In the genomic region with DNA sequence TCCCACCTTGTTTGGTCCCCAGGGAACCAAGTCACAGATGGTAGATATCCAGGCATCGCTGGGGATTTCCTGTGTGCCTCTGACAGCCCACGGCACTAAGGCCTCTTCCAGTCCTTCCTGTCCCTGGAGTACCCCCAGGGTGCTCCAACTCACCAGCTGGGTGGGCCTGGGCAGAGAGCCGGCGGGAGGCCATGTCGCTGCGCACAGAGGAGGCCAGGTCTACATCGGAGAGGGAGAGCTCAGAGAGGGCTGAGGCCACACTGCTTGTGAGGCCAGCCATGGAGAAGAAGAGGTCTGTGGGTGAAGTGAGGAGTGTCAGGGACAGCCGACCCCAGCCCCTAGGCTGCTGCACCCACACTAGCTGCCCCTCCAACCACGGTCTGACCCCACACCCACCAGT, we compare ENCODE assay signal across 16 cellular contexts. TPM values are rescaled to one million over a fixed set of nuclear protein-coding genes. Genes with fewer than 3 reads are reported as not detected.
DNase-seq lines count a peak whose midpoint lies in the region; ATAC-seq, FAIRE-seq and TF ChIP-seq lines count a peak whose summit lies in the region.
"Had no signal": no experiment of that assay in that cellular context is flagged by ENCODE, and none has a peak within 500 bp of the region (broad histone marks: within the 10 kb centered on the region; RNA-seq: fewer than 3 reads in every experiment).

No MANE protein-coding gene starts in this region.

- 0 out of 4 replicates have a peak overlapping the region, but pooled peaks of 1 of the 2 experiments have one; percentile 26 for H3K9ac ChIP-seq in K562 (ENCODE audit: insufficient read depth in 1 of 2, low read depth in 2 of 2, low read length in 2 of 2)
- H3K9ac ChIP-seq: GM23248 had no signal

- H3K9me3 Mint-ChIP-seq in activated T-cell treated with anti-CD3 and anti-CD28 coated beads, Interleukin-2, amount 50 U/mL, for 24 hours = no peaks in the 10 kb centered on the region
- H3K9me3 Mint-ChIP-seq: CD8-positive, alpha-beta memory T cell had no signal

- H3K4me3 Mint-ChIP-seq in activated T-cell treated with anti-CD3 and anti-CD28 coated beads, Interleukin-2, amount 50 U/mL, for 24 hours = no peak overlapping the region
- H3K4me3 Mint-ChIP-seq: CD8-positive, alpha-beta memory T cell had no signal

- CTCF ChIA-PET in RWPE1 (lab: Yijun Ruan, JAX) = interaction anchor here (0.9 to 3.0 kb wide), 3 partner anchors 13 to 102 kb away, joined by 4 to 8 read pairs (median 4); partner anchors contain the start of genes ARL2 and PPP2R5B
- CTCF ChIA-PET in K562 (lab: Yijun Ruan, JAX; ENCODE audit: low intra/inter-chr PET ratio) = no interaction called here

- 84% methylated on average over 9 of the region's 9 CpGs for WGBS in K562 (ENCODE audit: insufficient coverage, low coverage, missing lambda C conversion rate)

- H3K4me1 Mint-ChIP-seq in activated T-cell treated with anti-CD3 and anti-CD28 coated beads, Interleukin-2, amount 50 U/mL, for 24 hours (ENCODE audit: low read depth) = peaks cover 16% of the 10 kb centered on the region

- no peak for TF ChIP-seq RAD21 in K562 (CRISPR knock-in tag; conservative IDR thresholded peaks at IDR 0.05 in 1 of 2, IDR thresholded peaks at IDR 0.05 in 1 of 2)

- no peak for FAIRE-seq in K562 (lab: Jason Lieb, UNC)
- FAIRE-seq: A549, H54 had no signal

- no peaks in the 10 kb centered on the region for H3K27me3 Mint-ChIP-seq in activated T-cell treated with anti-CD3 and anti-CD28 coated beads, Interleukin-2, amount 50 U/mL, for 24 hours
- H3K27me3 Mint-ChIP-seq: CD8-positive, alpha-beta memory T cell had no signal

- no peak for DNase-seq in activated T-cell treated with anti-CD3 and anti-CD28 coated beads, Interleukin-2, amount 50 U/mL, for 24 hours
- no peak for DNase-seq in activated T-cell treated with anti-CD3 and anti-CD28 coated beads, Interleukin-2, amount 50 U/mL, for 48 hours
- DNase-seq in RWPE1 (ENCODE audit: low spot score) (no peak), K562 (ENCODE audit: extremely low read depth in 1 of 4, low spot score in 3 of 4) (no peak)
- DNase-seq in stimulated activated naive CD4-positive, alpha-beta T cell (lab: John Stamatoyannopoulos, UW) = no peak
- DNase-seq: CD8-positive, alpha-beta memory T cell; DMS53; GF-D8; GM23248 had no signal

- no peak for TF ChIP-seq CTCF in RWPE1 (conservative IDR thresholded peaks at IDR 0.05; ENCODE audit: low read depth)
- TF ChIP-seq CTCF in K562 (IDR thresholded peaks at IDR 0.05 in 2 of 3, conservative IDR thresholded peaks at IDR 0.05 in 1 of 3; ENCODE audit: insufficient read depth in 2 of 3, low read depth in 1 of 3, low read length in 3 of 3) = no peak

- in situ Hi-C loops in K562 (cut with MboI) = no loop called here

- no peak overlapping the region for H2AFZ ChIP-seq in K562 (ENCODE audit: low read depth, low read length)
- H2AFZ ChIP-seq: GM23248 had no signal

- no TSS peak for BruUV-seq in K562 (replicated peaks; lab: Mats Ljungman, UMichigan)

- H3K9me3 ChIP-seq in K562 (replicated peaks; ENCODE audit: control insufficient read depth, insufficient read depth, low read depth, low read length) = no peaks in the 10 kb centered on the region
- H3K9me3 ChIP-seq: A549 had no signal

- H3K9me1 ChIP-seq in K562 (ENCODE audit: control insufficient read depth, insufficient read depth, low read length) = peaks cover 5% of the 10 kb centered on the region

- H3K27ac Mint-ChIP-seq in activated T-cell treated with anti-CD3 and anti-CD28 coated beads, Interleukin-2, amount 50 U/mL, for 24 hours = peak overlapping the region; percentile 40

- H4K20me1 ChIP-seq in K562 (replicated peaks; ENCODE audit: control insufficient read depth, insufficient read depth, low read length) = no peaks in the 10 kb centered on the region

- H3K27ac ChIP-seq in RWPE1 = peak overlapping the region; percentile 22
- H3K27ac ChIP-seq in K562 (ENCODE audit: extremely low read depth, low read depth, low read length) = no peak overlapping the region
- H3K27ac ChIP-seq: A549, GM23248, HL-60 had no signal

- H3K36me3 ChIP-seq in K562 (ENCODE audit: control insufficient read depth, insufficient read depth, low read length) = peaks cover 71% of the 10 kb centered on the region; the same call in 2 of the 3 replicates

- POLR2A ChIA-PET in RWPE1 (lab: Yijun Ruan, JAX; ENCODE audit: low non-redundant PET) = interaction anchor here (0.6 to 0.9 kb wide), 2 partner anchors 33 to 66 kb away, joined by 3 read pairs; no protein-coding TSS in a partner anchor
- POLR2A ChIA-PET in K562 (lab: Yijun Ruan, JAX) = interaction anchor here (0.6 to 0.8 kb wide), 3 partner anchors 8 to 25 kb away, joined by 3 read pairs; no protein-coding TSS in a partner anchor

- no peaks in the 10 kb centered on the region for H3K27me3 ChIP-seq in K562 (ENCODE audit: control insufficient read depth in 2 of 2, insufficient read depth in 2 of 2, low read length in 2 of 2)

- no peak for ATAC-seq in K562
- no peak for ATAC-seq in GM21529 (IDR thresholded peaks at IDR 0.05; ENCODE audit: unreplicated experiment)
- ATAC-seq: A549, HCT116 had no signal

- no peak for TF ChIP-seq EP300 in K562 (IDR thresholded peaks at IDR 0.05; ENCODE audit: low read length)

- H3K4me1 ChIP-seq in K562 (replicated peaks in 1 of 2; ENCODE audit: control insufficient read depth in 2 of 2, insufficient read depth in 2 of 2, low read length in 2 of 2) = peaks cover 8 to 49% of the 10 kb centered on the region in 2 experiments; a peak in 4 of 5 replicates

- TF ChIP-seq POLR2A in K562 (conservative IDR thresholded peaks at IDR 0.05) = no peak

- H3K36me3 Mint-ChIP-seq in activated T-cell treated with anti-CD3 and anti-CD28 coated beads, Interleukin-2, amount 50 U/mL, for 24 hours (ENCODE audit: low read depth) = peaks cover 69% of the 10 kb centered on the region

- no peak overlapping the region for H3K4me2 ChIP-seq in K562 (ENCODE audit: insufficient read depth, low read length)
- H3K4me2 ChIP-seq: A549 had no signal

- H3K4me3 ChIP-seq in K562 = no peak overlapping the region
- H3K4me3 ChIP-seq: A549, GM23248 had no signal

- intact Hi-C loops in K562 (cut with micrococcal nuclease) = no loop called here

- peaks cover 19% of the 10 kb centered on the region for H3K79me2 ChIP-seq in K562 (ENCODE audit: control insufficient read depth, insufficient read depth, low read length)

RNA-seq across cellular contexts. Expression of gene ATG2A, which starts 5.3 kb away (rescaled TPM):
- 50.6 and 183 TPM in 2 replicates for total RNA-seq in K562 (2011; cell fraction: chromatin; rRNA removed; ENCODE audit: low replicate concordance)
- total RNA-seq in K562 (2011; cell fraction: nucleolus; rRNA removed) = 131 and 133 TPM in 2 replicates
- 70.0 and 70.2 TPM in 2 replicates for total RNA-seq in K562 (2011; cell fraction: nucleoplasm; rRNA removed)
- total RNA-seq in K562 (2014; rRNA removed) = 22.2 and 22.4 TPM in 2 replicates
- 3.2 and 3.6 TPM in 2 replicates for total RNA-seq in K562 (2014; rRNA removed; fragmentation: Illumina TruSeq; extraction: Trizol)
- total RNA-seq in K562 (2015; rRNA removed; fragmentation: Illumina TruSeq; extraction: Trizol) = 6.2 and 7.7 TPM in 2 replicates
- total RNA-seq in K562 (2021) = 37.7 and 45.9 TPM in 2 replicates
- polyA plus RNA-seq in K562 (2011; rRNA removed) = 4.6 and 11.2 TPM in 2 replicates
- 6.2 and 17.3 TPM in 2 replicates for polyA plus RNA-seq in K562 (2011; cell fraction: cytosol; rRNA removed)
- 42.8 and 78.0 TPM in 2 replicates for polyA plus RNA-seq in K562 (2011; cell fraction: nucleus; rRNA removed)
- 22.5 and 32.9 TPM in 2 replicates for polyA plus RNA-seq in K562 (2012)
- 5.2 and 15.8 TPM in 2 replicates for polyA plus RNA-seq in K562 (2014; fragmentation: Illumina TruSeq; extraction: Trizol)
- polyA plus RNA-seq in K562 (2014; fragmentation: Nextera tagmentation; extraction: Ambion mirVana) = under 1 TPM; 0.25 to 0.53 TPM
- 21.0 and 21.6 TPM in 2 replicates for polyA plus RNA-seq in K562 (2014; rRNA removed)
- polyA minus RNA-seq in K562 (2011; rRNA and poly(A)+ RNA removed) = 5.7 and 7.2 TPM in 2 replicates
- 18.2 and 19.4 TPM in 2 replicates for polyA minus RNA-seq in K562 (2011; cell fraction: cytosol; rRNA and poly(A)+ RNA removed)
- polyA minus RNA-seq in K562 (2011; cell fraction: nucleus; rRNA and poly(A)+ RNA removed) = 45.1 and 49.8 TPM in 2 replicates

RNA-seq across cellular contexts. Expression of gene PPP2R5B, which starts 12.8 kb away (rescaled TPM):
- total RNA-seq in K562 (2011; cell fraction: chromatin; rRNA removed; ENCODE audit: low replicate concordance) = 18.6 and 35.5 TPM in 2 replicates
- 16.1 and 22.7 TPM in 2 replicates for total RNA-seq in K562 (2011; cell fraction: nucleolus; rRNA removed)
- 17.8 and 18.6 TPM in 2 replicates for total RNA-seq in K562 (2011; cell fraction: nucleoplasm; rRNA removed)
- total RNA-seq in K562 (2014; rRNA removed) (3.3 and 5.2 TPM in 2 replicates), K562 (2014; rRNA removed; fragmentation: Illumina TruSeq; extraction: Trizol) (1.8 and 3.2 TPM in 2 replicates), K562 (2015; rRNA removed; fragmentation: Illumina TruSeq; extraction: Trizol) (2.5 and 2.6 TPM in 2 replicates), K562 (2021) (6.4 and 7.8 TPM in 2 replicates)
- polyA plus RNA-seq in K562 (2011; rRNA removed) (7.3 and 11.1 TPM in 2 replicates), K562 (2014; fragmentation: Illumina TruSeq; extraction: Trizol) (5.1 and 5.2 TPM in 2 replicates), K562 (2014; fragmentation: Nextera tagmentation; extraction: Ambion mirVana) (under 1 TPM; 0.10 to 0.13 TPM), K562 (2014; rRNA removed) (5.1 and 6.1 TPM in 2 replicates)
- 9.0 and 9.1 TPM in 2 replicates for polyA plus RNA-seq in K562 (2011; cell fraction: cytosol; rRNA removed)
- polyA plus RNA-seq in K562 (2011; cell fraction: nucleus; rRNA removed) = 46.9 and 48.0 TPM in 2 replicates
- polyA plus RNA-seq in K562 (2012) = 5.8 and 10.7 TPM in 2 replicates
- 3.4 and 4.0 TPM in 2 replicates for polyA minus RNA-seq in K562 (2011; rRNA and poly(A)+ RNA removed)
- polyA minus RNA-seq in K562 (2011; cell fraction: cytosol; rRNA and poly(A)+ RNA removed) = 3.6 and 3.9 TPM in 2 replicates
- 4.8 and 5.9 TPM in 2 replicates for polyA minus RNA-seq in K562 (2011; cell fraction: nucleus; rRNA and poly(A)+ RNA removed)

RNA-seq across cellular contexts. Expression of gene GPHA2, which starts 24.0 kb away (rescaled TPM):
- total RNA-seq in K562 (2011; cell fraction: chromatin; rRNA removed; ENCODE audit: low replicate concordance) = not detected in 2 replicates
- not detected in 2 replicates for total RNA-seq in K562 (2011; cell fraction: nucleolus; rRNA removed)
- total RNA-seq in K562 (2011; cell fraction: nucleoplasm; rRNA removed) = not detected in 2 replicates
- total RNA-seq in K562 (2014; rRNA removed) = not detected in 2 replicates
- not detected in 2 replicates for total RNA-seq in K562 (2014; rRNA removed; fragmentation: Illumina TruSeq; extraction: Trizol)
- 0.22 TPM in 1 of 2 replicates, not detected in the other for total RNA-seq in K562 (2015; rRNA removed; fragmentation: Illumina TruSeq; extraction: Trizol)
- not detected in 2 replicates for total RNA-seq in K562 (2021)
- not detected in 2 replicates for polyA plus RNA-seq in K562 (2011; rRNA removed)
- polyA plus RNA-seq in K562 (2011; cell fraction: cytosol; rRNA removed) = not detected in 2 replicates
- 0.74 and 0.88 TPM in 2 replicates for polyA plus RNA-seq in K562 (2011; cell fraction: nucleus; rRNA removed)
- not detected in 2 replicates for polyA plus RNA-seq in K562 (2012)
- not detected in 2 replicates for polyA plus RNA-seq in K562 (2014; fragmentation: Illumina TruSeq; extraction: Trizol)
- under 1 TPM in 1 of 2 experiments, not detected in 1; 0.17 TPM for polyA plus RNA-seq in K562 (2014; fragmentation: Nextera tagmentation; extraction: Ambion mirVana)
- polyA plus RNA-seq in K562 (2014; rRNA removed) = 1.4 TPM in 1 of 2 replicates, not detected in the other
- not detected in 2 replicates for polyA minus RNA-seq in K562 (2011; rRNA and poly(A)+ RNA removed)
- not detected in 2 replicates for polyA minus RNA-seq in K562 (2011; cell fraction: cytosol; rRNA and poly(A)+ RNA removed)
- not detected in 2 replicates for polyA minus RNA-seq in K562 (2011; cell fraction: nucleus; rRNA and poly(A)+ RNA removed)
- total RNA-seq: CD8-positive, alpha-beta memory T cell; GM23248 had no signal
- polyA plus RNA-seq: A549; AG04450; BJ; CD8-positive, alpha-beta memory T cell; GM23248 had no signal

RNA-seq across cellular contexts. Expression of gene EHD1, which starts 33.3 kb away (rescaled TPM):
- 20.8 and 92.1 TPM in 2 replicates for total RNA-seq in K562 (2011; cell fraction: chromatin; rRNA removed; ENCODE audit: low replicate concordance)
- 57.7 and 64.3 TPM in 2 replicates for total RNA-seq in K562 (2011; cell fraction: nucleolus; rRNA removed)
- 24.2 and 37.8 TPM in 2 replicates for total RNA-seq in K562 (2011; cell fraction: nucleoplasm; rRNA removed)
- 39.1 and 40.0 TPM in 2 replicates for total RNA-seq in K562 (2014; rRNA removed)
- total RNA-seq in K562 (2014; rRNA removed; fragmentation: Illumina TruSeq; extraction: Trizol) = 7.2 and 11.5 TPM in 2 replicates
- total RNA-seq in K562 (2015; rRNA removed; fragmentation: Illumina TruSeq; extraction: Trizol) = 12.7 and 12.9 TPM in 2 replicates
- 65.0 and 69.6 TPM in 2 replicates for total RNA-seq in K562 (2021)
- 16.4 and 34.2 TPM in 2 replicates for polyA plus RNA-seq in K562 (2011; rRNA removed)
- 30.6 and 56.6 TPM in 2 replicates for polyA plus RNA-seq in K562 (2011; cell fraction: cytosol; rRNA removed)
- polyA plus RNA-seq in K562 (2011; cell fraction: nucleus; rRNA removed) = 30.2 and 48.9 TPM in 2 replicates
- polyA plus RNA-seq in K562 (2012) = 38.5 and 52.8 TPM in 2 replicates
- 41.0 and 45.1 TPM in 2 replicates for polyA plus RNA-seq in K562 (2014; fragmentation: Illumina TruSeq; extraction: Trizol)
- polyA plus RNA-seq in K562 (2014; fragmentation: Nextera tagmentation; extraction: Ambion mirVana) = under 1 TPM; 0.46 to 0.59 TPM
- polyA plus RNA-seq in K562 (2014; rRNA removed) = 26.8 and 27.3 TPM in 2 replicates
- 26.8 and 39.2 TPM in 2 replicates for polyA minus RNA-seq in K562 (2011; rRNA and poly(A)+ RNA removed)
- polyA minus RNA-seq in K562 (2011; cell fraction: cytosol; rRNA and poly(A)+ RNA removed) = 50.9 and 64.3 TPM in 2 replicates
- polyA minus RNA-seq in K562 (2011; cell fraction: nucleus; rRNA and poly(A)+ RNA removed) = 17.4 and 22.8 TPM in 2 replicates
